In the genomic region with DNA sequence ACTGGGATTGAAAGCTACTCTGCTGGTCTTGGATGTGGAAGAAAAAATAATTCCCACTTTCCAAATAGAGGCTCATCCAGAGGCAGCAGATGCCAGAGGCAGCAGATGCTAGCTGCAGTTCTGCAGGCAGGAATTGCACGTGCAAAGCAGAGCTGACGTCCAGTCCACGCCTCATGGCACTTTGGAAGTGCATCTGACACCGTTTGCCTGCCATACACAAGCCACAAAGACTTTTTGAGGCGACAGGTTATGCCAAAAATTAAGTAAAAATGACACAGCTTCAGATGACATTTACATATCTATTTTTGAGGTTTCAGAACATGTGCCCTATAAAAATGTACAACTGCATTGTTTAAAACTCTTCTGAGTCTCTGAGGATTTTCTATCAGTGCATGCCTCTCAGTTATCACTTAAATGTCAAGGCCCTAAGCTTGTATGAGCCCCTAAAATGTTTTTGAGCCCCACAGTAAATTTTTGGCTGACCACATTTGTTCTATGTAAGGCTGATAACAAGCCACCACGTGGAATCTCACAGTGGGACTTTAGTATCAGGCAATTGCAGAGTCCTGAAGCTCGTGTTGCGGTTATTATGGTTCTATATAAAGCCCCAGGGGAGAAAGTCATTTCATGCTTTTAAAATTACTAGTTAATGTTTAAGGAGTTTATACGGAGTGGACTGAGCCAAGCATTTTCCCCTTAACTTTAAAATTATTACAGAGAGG, we compare ENCODE assay signal across 8 cellular contexts.
A peak's percentile ranks its signal among the peaks of the same experiment; 100 is the strongest.
DNase-seq lines count a peak whose midpoint lies in the region; ATAC-seq lines count a peak whose summit lies in the region.

No MANE protein-coding gene starts in this region.

- no peak overlapping the region for H3K4me3 Mint-ChIP-seq in stimulated activated memory B cell treated with anti-CD40 and anti-IgM and Interleukin-4, amounts not matched to agents 10 μg/mL and 1 μg/mL and 100 μg/mL, for 72 hours

- DNase-seq in ELR (ENCODE audit: low read depth) = peak; percentile 95
- peak in 16 of 61 donors; percentile 12 to 67 (median 27) for DNase-seq in caudate nucleus (lab: John Stamatoyannopoulos, UW)
- no peak for DNase-seq in effector memory CD4-positive, alpha-beta T cell
- no peak for DNase-seq in RKO (ENCODE audit: low spot score)
- DNase-seq in NCI-H2196 (lab: John Stamatoyannopoulos, UW; ENCODE audit: unreplicated experiment) = no peak

- no peaks in the 10 kb centered on the region for H3K9me3 ChIP-seq in effector memory CD4-positive, alpha-beta T cell (ENCODE audit: control insufficient read depth, low read length)

- peaks cover 16% of the 10 kb centered on the region for H3K4me1 ChIP-seq in effector memory CD4-positive, alpha-beta T cell (ENCODE audit: control insufficient read depth, insufficient read depth, low read length, poor library complexity, severe bottlenecking)

- peak overlapping the region; percentile 12 for H3K27ac Mint-ChIP-seq in stimulated activated memory B cell treated with anti-CD40 and anti-IgM and Interleukin-4, amounts not matched to agents 10 μg/mL and 1 μg/mL and 100 μg/mL, for 72 hours

- no peaks in the 10 kb centered on the region for H3K36me3 Mint-ChIP-seq in stimulated activated memory B cell treated with anti-CD40 and anti-IgM and Interleukin-4, amounts not matched to agents 10 μg/mL and 1 μg/mL and 100 μg/mL, for 72 hours

- H3K36me3 ChIP-seq in effector memory CD4-positive, alpha-beta T cell (ENCODE audit: control insufficient read depth, insufficient read depth, low read length) = no peaks in the 10 kb centered on the region

- ATAC-seq in GM21381 (IDR thresholded peaks at IDR 0.05; ENCODE audit: unreplicated experiment) (peak; percentile 72), HG03575 (IDR thresholded peaks at IDR 0.05; ENCODE audit: extremely low read depth, insufficient number of reproducible peaks, low FRiP score, unreplicated experiment) (peak; percentile 81)
- peak; percentile 75 for ATAC-seq in stimulated activated memory B cell treated with anti-CD40 and anti-IgM and Interleukin-4, amounts not matched to agents 10 μg/mL and 1 μg/mL and 100 μg/mL, for 72 hours

- H3K9me3 Mint-ChIP-seq in stimulated activated memory B cell treated with anti-CD40 and anti-IgM and Interleukin-4, amounts not matched to agents 10 μg/mL and 1 μg/mL and 100 μg/mL, for 72 hours = peaks cover 3% of the 10 kb centered on the region

- H3K4me1 Mint-ChIP-seq in stimulated activated memory B cell treated with anti-CD40 and anti-IgM and Interleukin-4, amounts not matched to agents 10 μg/mL and 1 μg/mL and 100 μg/mL, for 72 hours = peaks cover 7% of the 10 kb centered on the region

- H3K4me3 ChIP-seq in effector memory CD4-positive, alpha-beta T cell (ENCODE audit: insufficient read depth, low read depth, low read length, poor library complexity, severe bottlenecking) = no peak overlapping the region

- H3K27me3 ChIP-seq in effector memory CD4-positive, alpha-beta T cell (replicated peaks; ENCODE audit: control insufficient read depth, insufficient read depth, low read length, poor library complexity, severe bottlenecking) = no peaks in the 10 kb centered on the region

- H3K27me3 Mint-ChIP-seq in stimulated activated memory B cell treated with anti-CD40 and anti-IgM and Interleukin-4, amounts not matched to agents 10 μg/mL and 1 μg/mL and 100 μg/mL, for 72 hours = peaks cover 13% of the 10 kb centered on the region

- peak overlapping the region; percentile 96 for H3K27ac ChIP-seq in caudate nucleus (ENCODE audit: low read depth, low read length)
- no peak overlapping the region for H3K27ac ChIP-seq in effector memory CD4-positive, alpha-beta T cell (ENCODE audit: insufficient read depth, low read length, poor library complexity, severe bottlenecking)
